8 cellular contexts compared by ENCODE assay signal in the genomic region with DNA sequence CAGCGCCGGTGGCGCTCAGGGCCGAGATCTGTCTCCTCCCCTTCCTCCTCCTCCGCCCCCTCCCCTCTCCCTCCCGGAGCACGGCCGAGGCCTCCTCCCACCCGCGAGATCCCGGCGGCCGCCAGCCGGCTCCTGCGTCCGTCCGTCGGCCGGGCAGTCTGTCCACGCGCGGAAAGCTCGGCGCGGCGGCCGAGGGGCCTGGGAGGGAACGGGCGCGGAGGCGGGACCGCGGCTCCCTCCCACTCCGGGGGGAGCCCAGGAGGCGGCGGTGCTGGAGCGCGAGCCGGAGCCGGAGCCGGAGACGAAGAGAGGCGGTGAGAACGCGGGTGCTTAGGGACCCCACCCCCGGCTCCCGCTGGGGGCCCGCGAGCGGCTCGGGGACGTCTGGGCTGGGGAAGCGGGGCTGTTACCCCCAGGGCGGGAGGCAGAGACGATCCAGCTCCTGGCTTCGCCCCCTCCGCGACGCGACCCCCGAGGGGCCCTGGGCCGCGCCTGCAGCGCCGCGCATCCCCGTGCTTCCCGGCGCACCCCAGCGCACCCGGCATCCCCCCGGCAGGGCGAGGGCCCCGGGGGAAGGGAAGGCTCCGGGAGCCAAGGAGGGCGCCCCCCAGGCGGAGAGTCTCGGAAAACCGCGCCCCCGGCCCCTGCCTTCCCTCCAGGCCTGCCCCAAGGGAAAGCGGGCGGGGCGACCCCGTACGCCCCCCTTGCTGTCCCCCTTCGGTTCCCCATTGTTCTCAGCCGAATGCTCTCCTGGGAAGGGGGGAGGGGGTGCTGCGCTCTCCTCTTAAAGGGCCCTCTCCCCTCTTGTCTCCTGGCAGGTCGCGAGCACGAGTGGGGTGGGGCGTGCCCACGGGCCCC. TPM values are rescaled to one million over a fixed set of nuclear protein-coding genes. Genes with fewer than 3 reads are reported as not detected.
DNase-seq lines count a peak whose midpoint lies in the region; ATAC-seq and TF ChIP-seq lines count a peak whose summit lies in the region.

A gene (plus strand): TSS at position 100 of the 858 bp plus-strand sequence. CDS start 1,463 bp downstream, outside the sequence.

- no peaks in the 10 kb centered on the region for H3K27me3 ChIP-seq in DND-41 (ENCODE audit: insufficient read depth, low read length, poor library complexity)
- H3K27me3 ChIP-seq in subcutaneous abdominal adipose tissue (ENCODE audit: control insufficient read depth in 5 of 5, insufficient read depth in 4 of 5, low read length in 5 of 5): peaks cover 0 to 21% (median 0%) of the 10 kb centered on the region in 5 donors

- no peaks in the 10 kb centered on the region for H3K9me3 ChIP-seq in DND-41 (ENCODE audit: insufficient read depth, low read length, severe bottlenecking)
- no peaks in the 10 kb centered on the region for H3K9me3 ChIP-seq in T-helper 17 cell (ENCODE audit: control insufficient read depth, low read length, poor library complexity, severe bottlenecking)
- no peaks in the 10 kb centered on the region for H3K9me3 ChIP-seq in subcutaneous abdominal adipose tissue (ENCODE audit: control insufficient read depth in 5 of 5, low read length in 5 of 5)

- H3K4me3 Mint-ChIP-seq in T-helper 17 cell (peak within 1 kb of the TSS; percentile 88), chondrocyte (ENCODE audit: unreplicated experiment) (peak within 1 kb of the TSS; percentile 52)

- H3K36me3 ChIP-seq in DND-41 (ENCODE audit: insufficient read depth, low read length) (peaks cover 46% of the 10 kb centered on the region), subcutaneous abdominal adipose tissue (ENCODE audit: control insufficient read depth in 5 of 5, insufficient read depth in 5 of 5, low read length in 5 of 5) (no peaks in the 10 kb centered on the region)

- H3K36me3 Mint-ChIP-seq in T-helper 17 cell (ENCODE audit: low read depth) (no peaks in the 10 kb centered on the region), chondrocyte (ENCODE audit: low read depth) (peaks cover 2% of the 10 kb centered on the region)

- H3K27me3 Mint-ChIP-seq in T-helper 17 cell (no peaks in the 10 kb centered on the region), chondrocyte (ENCODE audit: low read depth) (peaks cover 41% of the 10 kb centered on the region)

- peak within 1 kb of the TSS; percentile 82 for H3K4me2 ChIP-seq in DND-41 (ENCODE audit: insufficient read depth, low read length)

- peak; percentile 36 for ATAC-seq in DND-41 (ENCODE audit: insufficient read depth, low read depth)
- ATAC-seq in T-helper 17 cell: peak; percentile 70
- ATAC-seq in GM21447 (IDR thresholded peaks at IDR 0.05; ENCODE audit: unreplicated experiment): no peak
- no peak for ATAC-seq in GM21526 (IDR thresholded peaks at IDR 0.05; ENCODE audit: low FRiP score, unreplicated experiment)

- peaks cover 36% of the 10 kb centered on the region for H4K20me1 ChIP-seq in DND-41 (ENCODE audit: insufficient read depth, low read length)

- H3K27ac ChIP-seq in DND-41 (ENCODE audit: low read length) (peak within 1 kb of the TSS; percentile 93), subcutaneous abdominal adipose tissue (ENCODE audit: low read depth, low read length) (peak within 1 kb of the TSS; percentile 63)

- peaks cover 98% of the 10 kb centered on the region for H3K79me2 ChIP-seq in DND-41 (ENCODE audit: insufficient read depth, low read length)

- H3K4me1 ChIP-seq in DND-41 (ENCODE audit: insufficient read depth, low read length) (peaks cover 86% of the 10 kb centered on the region), subcutaneous abdominal adipose tissue (ENCODE audit: control insufficient read depth in 5 of 5, insufficient read depth in 5 of 5, low read length in 5 of 5) (peaks cover 0 to 57% (median 52%) of the 10 kb centered on the region in 5 donors)

- DNase-seq in DND-41: peak; percentile 82
- DNase-seq in T-helper 17 cell: peak; percentile 21 to 26 (median 22)
- DNase-seq in chondrocyte (ENCODE audit: low spot score): peak; percentile 80
- peak; percentile 13 for DNase-seq in midbrain (lab: John Stamatoyannopoulos, UW)
- DNase-seq in NCI-H187 treated with DMSO at 0.1 percent for 48 hours (lab: John Stamatoyannopoulos, UW): no peak

- TF ChIP-seq CTCF in DND-41 (IDR thresholded peaks at IDR 0.05; ENCODE audit: borderline replicate concordance, extremely low read depth, low read length, poor library complexity, severe bottlenecking): no peak
- no peak for TF ChIP-seq CTCF in chondrocyte (IDR thresholded peaks at IDR 0.05)

- H3K9ac ChIP-seq in DND-41 (ENCODE audit: low read depth, low read length) (peak within 1 kb of the TSS; percentile 86), subcutaneous abdominal adipose tissue (ENCODE audit: low read length in 5 of 5) (peak within 1 kb of the TSS in 4 of 5 donors; percentile 62 to 73 (median 68))

- peak within 1 kb of the TSS; percentile 71 for H2AFZ ChIP-seq in DND-41 (ENCODE audit: low read depth, low read length)

- peak within 1 kb of the TSS; percentile 74 to 84 for H3K4me3 ChIP-seq in DND-41 (ENCODE audit: low read depth in 1 of 2, low read length in 2 of 2)
- H3K4me3 ChIP-seq in subcutaneous abdominal adipose tissue (ENCODE audit: low read depth in 1 of 5, low read length in 5 of 5): peak within 1 kb of the TSS; percentile 51 to 78 (median 59)

- H3K27ac Mint-ChIP-seq in T-helper 17 cell (peak within 1 kb of the TSS; percentile 81), chondrocyte (ENCODE audit: unreplicated experiment) (no peak within 1 kb of the TSS)

- no peaks in the 10 kb centered on the region for H3K9me3 Mint-ChIP-seq in chondrocyte (ENCODE audit: low read depth)

- H3K4me1 Mint-ChIP-seq in T-helper 17 cell: peaks cover 25% of the 10 kb centered on the region
- H3K4me1 Mint-ChIP-seq in chondrocyte (ENCODE audit: low read depth): peaks cover 2% of the 10 kb centered on the region

RNA-seq across cellular contexts. Expression of the gene that starts here (rescaled TPM):
- total RNA-seq in T-helper 17 cell: 10 to 100 TPM; 20.7 to 27.7 TPM
- total RNA-seq in chondrocyte: not detected in 3 replicates

Comparison
In these comparisons a context has a peak if more than half of its experiments do, and no peak if none do; other contexts are left out.
1. RNA of the gene that starts here (total RNA-seq): 20.7 to 27.7 TPM in T-helper 17 cell; not detected in chondrocyte; every median in the first group is over 10 times any median in the second.
2. Peak in DNase-seq in chondrocyte; RNA of the gene not detected or under 1 TPM.
3. ATAC-seq: peak in DND-41 (single experiment) and T-helper 17 cell (single experiment); none in GM21447 (single experiment) and GM21526 (single experiment).